ENCODE assay signal across 1 cellular context in the genomic region with DNA sequence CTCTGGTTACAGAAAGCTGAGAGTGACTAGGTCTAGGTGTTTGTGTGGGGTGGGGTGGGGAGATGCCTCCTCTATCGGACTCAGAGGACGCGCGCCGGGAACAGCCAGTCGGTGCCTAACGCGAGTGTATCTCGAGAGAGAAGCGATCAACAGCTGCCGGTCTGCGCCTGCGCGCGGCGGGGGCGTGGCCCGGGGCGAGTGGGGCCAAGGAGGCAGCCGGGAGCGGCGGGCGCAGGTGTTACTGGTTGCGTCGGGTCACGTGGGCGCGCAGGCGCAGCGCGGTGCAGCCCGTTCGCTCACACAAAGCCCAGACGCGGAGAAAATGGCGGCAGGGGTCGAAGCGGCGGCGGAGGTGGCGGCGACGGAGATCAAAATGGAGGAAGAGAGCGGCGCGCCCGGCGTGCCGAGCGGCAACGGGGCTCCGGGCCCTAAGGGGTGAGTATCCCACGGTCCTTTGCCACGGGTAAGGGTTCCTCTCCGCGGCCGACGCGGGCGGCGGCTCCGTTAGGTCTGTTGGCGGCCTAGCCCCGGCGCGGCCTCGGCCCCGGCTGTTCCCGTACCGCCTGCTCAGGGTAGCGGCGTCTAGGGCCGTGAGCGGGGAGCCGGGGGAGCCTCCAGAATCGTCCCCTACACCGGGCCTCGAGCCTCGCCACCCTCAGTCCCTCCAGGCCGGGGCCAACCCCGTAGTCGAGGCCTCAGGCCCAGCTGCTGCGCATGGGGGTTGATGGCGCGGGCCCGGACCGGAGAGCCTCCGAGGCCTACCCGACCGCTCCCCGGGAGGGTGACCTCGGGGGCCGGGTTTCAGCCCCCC.
TF ChIP-seq lines count a peak whose summit lies in the region.

A gene with protein sequence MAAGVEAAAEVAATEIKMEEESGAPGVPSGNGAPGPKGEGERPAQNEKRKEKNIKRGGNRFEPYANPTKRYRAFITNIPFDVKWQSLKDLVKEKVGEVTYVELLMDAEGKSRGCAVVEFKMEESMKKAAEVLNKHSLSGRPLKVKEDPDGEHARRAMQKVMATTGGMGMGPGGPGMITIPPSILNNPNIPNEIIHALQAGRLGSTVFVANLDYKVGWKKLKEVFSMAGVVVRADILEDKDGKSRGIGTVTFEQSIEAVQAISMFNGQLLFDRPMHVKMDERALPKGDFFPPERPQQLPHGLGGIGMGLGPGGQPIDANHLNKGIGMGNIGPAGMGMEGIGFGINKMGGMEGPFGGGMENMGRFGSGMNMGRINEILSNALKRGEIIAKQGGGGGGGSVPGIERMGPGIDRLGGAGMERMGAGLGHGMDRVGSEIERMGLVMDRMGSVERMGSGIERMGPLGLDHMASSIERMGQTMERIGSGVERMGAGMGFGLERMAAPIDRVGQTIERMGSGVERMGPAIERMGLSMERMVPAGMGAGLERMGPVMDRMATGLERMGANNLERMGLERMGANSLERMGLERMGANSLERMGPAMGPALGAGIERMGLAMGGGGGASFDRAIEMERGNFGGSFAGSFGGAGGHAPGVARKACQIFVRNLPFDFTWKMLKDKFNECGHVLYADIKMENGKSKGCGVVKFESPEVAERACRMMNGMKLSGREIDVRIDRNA (plus strand): TSS at position 299 of the 811 bp plus-strand sequence. CDS start 24 bp downstream, at position 323.

TF ChIP-seq in K562, 482 proteins besides CTCF, POLR2A, EP300 and RAD21 (continued from another document and continues in another):
- TF ChIP-seq, protein P1, sequence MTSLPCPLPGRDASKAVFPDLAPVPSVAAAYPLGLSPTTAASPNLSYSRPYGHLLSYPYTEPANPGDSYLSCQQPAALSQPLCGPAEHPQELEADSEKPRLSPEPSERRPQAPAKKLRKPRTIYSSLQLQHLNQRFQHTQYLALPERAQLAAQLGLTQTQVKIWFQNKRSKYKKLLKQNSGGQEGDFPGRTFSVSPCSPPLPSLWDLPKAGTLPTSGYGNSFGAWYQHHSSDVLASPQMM (CRISPR knock-in tag; IDR thresholded peaks at IDR 0.05), result no peak
- TF ChIP-seq NRF1 (conservative IDR thresholded peaks at IDR 0.05 in 1 of 2, IDR thresholded peaks at IDR 0.05 in 1 of 2), result peak; percentile 99
- TF ChIP-seq ZFP36 (IDR thresholded peaks at IDR 0.05; ENCODE audit: low read depth, low read length, partially characterized antibody), result peak; percentile 78
- no peak for TF ChIP-seq ARID2 (IDR thresholded peaks at IDR 0.05)
- TF ChIP-seq, protein P2, sequence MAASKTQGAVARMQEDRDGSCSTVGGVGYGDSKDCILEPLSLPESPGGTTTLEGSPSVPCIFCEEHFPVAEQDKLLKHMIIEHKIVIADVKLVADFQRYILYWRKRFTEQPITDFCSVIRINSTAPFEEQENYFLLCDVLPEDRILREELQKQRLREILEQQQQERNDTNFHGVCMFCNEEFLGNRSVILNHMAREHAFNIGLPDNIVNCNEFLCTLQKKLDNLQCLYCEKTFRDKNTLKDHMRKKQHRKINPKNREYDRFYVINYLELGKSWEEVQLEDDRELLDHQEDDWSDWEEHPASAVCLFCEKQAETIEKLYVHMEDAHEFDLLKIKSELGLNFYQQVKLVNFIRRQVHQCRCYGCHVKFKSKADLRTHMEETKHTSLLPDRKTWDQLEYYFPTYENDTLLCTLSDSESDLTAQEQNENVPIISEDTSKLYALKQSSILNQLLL (CRISPR knock-in tag; IDR thresholded peaks at IDR 0.05; ENCODE audit: borderline replicate concordance), result no peak
- no peak for TF ChIP-seq ZKSCAN3 (CRISPR knock-in tag; IDR thresholded peaks at IDR 0.05)
- peak; percentile 69; the same call in 1 of the 2 replicates for TF ChIP-seq EP400 (IDR thresholded peaks at IDR 0.05)
- no peak for TF ChIP-seq ARNT (IDR thresholded peaks at IDR 0.05)
- TF ChIP-seq ZNF707 (CRISPR knock-in tag; conservative IDR thresholded peaks at IDR 0.05), result no peak
- TF ChIP-seq ZNF224 (CRISPR knock-in tag; IDR thresholded peaks at IDR 0.05), result no peak
- TF ChIP-seq KDM1A (IDR thresholded peaks at IDR 0.05), result no peak
- TF ChIP-seq TAF1 (IDR thresholded peaks at IDR 0.05; ENCODE audit: control insufficient read depth, extremely low read depth, insufficient read depth, low read length, severe bottlenecking), result peak; percentile 98
- no peak for TF ChIP-seq SMAD2 (IDR thresholded peaks at IDR 0.05; ENCODE audit: low read depth, low read length)
- no peak for TF ChIP-seq GTF2F1 (IDR thresholded peaks at IDR 0.05; ENCODE audit: low read depth, low read length)
- TF ChIP-seq, protein P3, sequence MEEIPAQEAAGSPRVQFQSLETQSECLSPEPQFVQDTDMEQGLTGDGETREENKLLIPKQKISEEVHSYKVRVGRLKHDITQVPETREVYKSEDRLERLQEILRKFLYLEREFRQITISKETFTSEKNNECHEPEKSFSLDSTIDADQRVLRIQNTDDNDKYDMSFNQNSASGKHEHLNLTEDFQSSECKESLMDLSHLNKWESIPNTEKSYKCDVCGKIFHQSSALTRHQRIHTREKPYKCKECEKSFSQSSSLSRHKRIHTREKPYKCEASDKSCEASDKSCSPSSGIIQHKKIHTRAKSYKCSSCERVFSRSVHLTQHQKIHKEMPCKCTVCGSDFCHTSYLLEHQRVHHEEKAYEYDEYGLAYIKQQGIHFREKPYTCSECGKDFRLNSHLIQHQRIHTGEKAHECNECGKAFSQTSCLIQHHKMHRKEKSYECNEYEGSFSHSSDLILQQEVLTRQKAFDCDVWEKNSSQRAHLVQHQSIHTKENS (CRISPR knock-in tag; IDR thresholded peaks at IDR 0.05), result no peak
- TF ChIP-seq ERF (CRISPR knock-in tag; IDR thresholded peaks at IDR 0.05), result peak; percentile 55; the same call in 1 of the 2 replicates
- TF ChIP-seq, protein P4, sequence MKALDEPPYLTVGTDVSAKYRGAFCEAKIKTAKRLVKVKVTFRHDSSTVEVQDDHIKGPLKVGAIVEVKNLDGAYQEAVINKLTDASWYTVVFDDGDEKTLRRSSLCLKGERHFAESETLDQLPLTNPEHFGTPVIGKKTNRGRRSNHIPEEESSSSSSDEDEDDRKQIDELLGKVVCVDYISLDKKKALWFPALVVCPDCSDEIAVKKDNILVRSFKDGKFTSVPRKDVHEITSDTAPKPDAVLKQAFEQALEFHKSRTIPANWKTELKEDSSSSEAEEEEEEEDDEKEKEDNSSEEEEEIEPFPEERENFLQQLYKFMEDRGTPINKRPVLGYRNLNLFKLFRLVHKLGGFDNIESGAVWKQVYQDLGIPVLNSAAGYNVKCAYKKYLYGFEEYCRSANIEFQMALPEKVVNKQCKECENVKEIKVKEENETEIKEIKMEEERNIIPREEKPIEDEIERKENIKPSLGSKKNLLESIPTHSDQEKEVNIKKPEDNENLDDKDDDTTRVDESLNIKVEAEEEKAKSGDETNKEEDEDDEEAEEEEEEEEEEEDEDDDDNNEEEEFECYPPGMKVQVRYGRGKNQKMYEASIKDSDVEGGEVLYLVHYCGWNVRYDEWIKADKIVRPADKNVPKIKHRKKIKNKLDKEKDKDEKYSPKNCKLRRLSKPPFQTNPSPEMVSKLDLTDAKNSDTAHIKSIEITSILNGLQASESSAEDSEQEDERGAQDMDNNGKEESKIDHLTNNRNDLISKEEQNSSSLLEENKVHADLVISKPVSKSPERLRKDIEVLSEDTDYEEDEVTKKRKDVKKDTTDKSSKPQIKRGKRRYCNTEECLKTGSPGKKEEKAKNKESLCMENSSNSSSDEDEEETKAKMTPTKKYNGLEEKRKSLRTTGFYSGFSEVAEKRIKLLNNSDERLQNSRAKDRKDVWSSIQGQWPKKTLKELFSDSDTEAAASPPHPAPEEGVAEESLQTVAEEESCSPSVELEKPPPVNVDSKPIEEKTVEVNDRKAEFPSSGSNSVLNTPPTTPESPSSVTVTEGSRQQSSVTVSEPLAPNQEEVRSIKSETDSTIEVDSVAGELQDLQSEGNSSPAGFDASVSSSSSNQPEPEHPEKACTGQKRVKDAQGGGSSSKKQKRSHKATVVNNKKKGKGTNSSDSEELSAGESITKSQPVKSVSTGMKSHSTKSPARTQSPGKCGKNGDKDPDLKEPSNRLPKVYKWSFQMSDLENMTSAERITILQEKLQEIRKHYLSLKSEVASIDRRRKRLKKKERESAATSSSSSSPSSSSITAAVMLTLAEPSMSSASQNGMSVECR (CRISPR knock-in tag; IDR thresholded peaks at IDR 0.05), result peak; percentile 92
- no peak for TF ChIP-seq ZNF124 (CRISPR knock-in tag; IDR thresholded peaks at IDR 0.05)
- TF ChIP-seq ELF1 (tag; IDR thresholded peaks at IDR 0.05), result no peak
- TF ChIP-seq E2F3 (CRISPR knock-in tag; IDR thresholded peaks at IDR 0.05), result peak; percentile 10; the same call in 1 of the 2 replicates
- TF ChIP-seq, protein P5, sequence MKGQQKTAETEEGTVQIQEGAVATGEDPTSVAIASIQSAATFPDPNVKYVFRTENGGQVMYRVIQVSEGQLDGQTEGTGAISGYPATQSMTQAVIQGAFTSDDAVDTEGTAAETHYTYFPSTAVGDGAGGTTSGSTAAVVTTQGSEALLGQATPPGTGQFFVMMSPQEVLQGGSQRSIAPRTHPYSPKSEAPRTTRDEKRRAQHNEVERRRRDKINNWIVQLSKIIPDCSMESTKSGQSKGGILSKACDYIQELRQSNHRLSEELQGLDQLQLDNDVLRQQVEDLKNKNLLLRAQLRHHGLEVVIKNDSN (CRISPR knock-in tag; IDR thresholded peaks at IDR 0.05), result peak; percentile 99
- TF ChIP-seq NUFIP1 (IDR thresholded peaks at IDR 0.05; ENCODE audit: partially characterized antibody), result no peak
- TF ChIP-seq TSC22D4 (tag; IDR thresholded peaks at IDR 0.05), result no peak
- TF ChIP-seq NR2F6 (CRISPR knock-in tag; IDR thresholded peaks at IDR 0.05), result no peak
- no peak for TF ChIP-seq HSF4 (CRISPR knock-in tag; IDR thresholded peaks at IDR 0.05; ENCODE audit: borderline replicate concordance)
- TF ChIP-seq, protein P6, sequence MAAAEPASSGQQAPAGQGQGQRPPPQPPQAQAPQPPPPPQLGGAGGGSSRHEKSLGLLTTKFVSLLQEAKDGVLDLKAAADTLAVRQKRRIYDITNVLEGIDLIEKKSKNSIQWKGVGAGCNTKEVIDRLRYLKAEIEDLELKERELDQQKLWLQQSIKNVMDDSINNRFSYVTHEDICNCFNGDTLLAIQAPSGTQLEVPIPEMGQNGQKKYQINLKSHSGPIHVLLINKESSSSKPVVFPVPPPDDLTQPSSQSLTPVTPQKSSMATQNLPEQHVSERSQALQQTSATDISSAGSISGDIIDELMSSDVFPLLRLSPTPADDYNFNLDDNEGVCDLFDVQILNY (CRISPR knock-in tag; IDR thresholded peaks at IDR 0.05), result no peak
- no peak for TF ChIP-seq TCF7L2 (IDR thresholded peaks at IDR 0.05; ENCODE audit: low read depth, low read length)
- TF ChIP-seq ZFX (CRISPR knock-in tag; IDR thresholded peaks at IDR 0.05), result peak; percentile 98
- no peak for TF ChIP-seq CEBPG (CRISPR knock-in tag; IDR thresholded peaks at IDR 0.05)
- TF ChIP-seq CEBPG (tag; conservative IDR thresholded peaks at IDR 0.05 in 1 of 2, IDR thresholded peaks at IDR 0.05 in 1 of 2), result no peak
- TF ChIP-seq, protein P7, sequence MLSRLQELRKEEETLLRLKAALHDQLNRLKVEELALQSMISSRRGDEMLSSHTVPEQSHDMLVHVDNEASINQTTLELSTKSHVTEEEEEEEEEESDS (CRISPR knock-in tag; IDR thresholded peaks at IDR 0.05), result no peak
- TF ChIP-seq ZNF134 (CRISPR knock-in tag; conservative IDR thresholded peaks at IDR 0.05), result no peak
- peak; percentile 81; the same call in 1 of the 2 replicates for TF ChIP-seq ATF7 (IDR thresholded peaks at IDR 0.05)
- TF ChIP-seq FOXA3 (CRISPR knock-in tag; conservative IDR thresholded peaks at IDR 0.05 in 1 of 2, IDR thresholded peaks at IDR 0.05 in 1 of 2), result peak in 1 of 2 experiments; percentile 60; a peak in 2 of 4 replicates
- no peak for TF ChIP-seq ZNF41 (CRISPR knock-in tag; conservative IDR thresholded peaks at IDR 0.05)
- TF ChIP-seq ETV1 (tag; conservative IDR thresholded peaks at IDR 0.05; ENCODE audit: low read depth), result no peak
- TF ChIP-seq SMAD4 (CRISPR knock-in tag; conservative IDR thresholded peaks at IDR 0.05), result no peak; the same call in 1 of the 2 replicates
- peak; percentile 94 to 98 (median 97) for TF ChIP-seq YY1 (IDR thresholded peaks at IDR 0.05; ENCODE audit: borderline replicate concordance in 1 of 3, control insufficient read depth in 1 of 3, extremely low read depth in 1 of 3, insufficient read depth in 3 of 3, insufficient read length in 1 of 3, insufficient replicate concordance in 2 of 3, low read depth in 1 of 3, low read length in 2 of 3)
